26 cellular contexts compared by ENCODE assay signal in the genomic region with DNA sequence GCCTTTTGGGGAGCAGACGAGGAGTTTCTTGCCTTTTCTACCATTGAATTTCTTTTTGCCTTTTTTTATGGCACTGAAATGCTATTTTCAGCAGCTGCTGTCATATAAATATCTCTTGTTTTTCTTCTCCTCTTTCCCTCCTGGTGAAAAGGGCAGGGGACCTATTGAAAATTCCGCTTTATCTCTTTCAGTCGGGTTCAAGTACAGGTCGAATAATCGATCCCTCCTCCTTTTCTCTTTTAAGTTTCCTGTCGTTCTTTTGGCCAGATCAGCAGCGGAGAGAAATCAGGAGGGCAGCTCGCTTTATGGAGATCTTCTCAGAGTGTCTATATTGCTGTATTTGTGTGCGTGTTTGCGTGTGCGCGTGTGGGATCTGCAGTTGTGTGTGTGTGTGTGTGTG.
DNase-seq lines count a peak whose midpoint lies in the region; ATAC-seq, FAIRE-seq and TF ChIP-seq lines count a peak whose summit lies in the region.
"Had no signal": no experiment of that assay in that cellular context is flagged by ENCODE, and none has a peak within 500 bp of the region (broad histone marks: within the 10 kb centered on the region; RNA-seq: fewer than 3 reads in every experiment).

No MANE protein-coding gene starts in this region.

- no peaks in the 10 kb centered on the region for H3K4me1 ChIP-seq in HEK293 (ENCODE audit: control insufficient read depth, insufficient read depth, low read length)
- H3K4me1 ChIP-seq in K562 (replicated peaks in 1 of 2; ENCODE audit: control insufficient read depth in 2 of 2, insufficient read depth in 2 of 2, low read length in 2 of 2) = peaks cover 0 to 13% of the 10 kb centered on the region in 2 experiments; a peak in 3 of 5 replicates
- peaks cover 3 to 32% (median 24%) of the 10 kb centered on the region in 4 donors for H3K4me1 ChIP-seq in liver (ENCODE audit: control insufficient read depth in 4 of 4, insufficient read depth in 4 of 4, low read length in 3 of 4)

- H3K79me2 ChIP-seq in K562 (ENCODE audit: control insufficient read depth, insufficient read depth, low read length) = no peaks in the 10 kb centered on the region

- DNase-seq in K562 (ENCODE audit: extremely low read depth in 1 of 4, low spot score in 3 of 4) = no peak
- DNase-seq in progenitor cell of endocrine pancreas (ENCODE audit: low spot score, unreplicated experiment) = no peak
- DNase-seq in stimulated activated CD4-positive, alpha-beta T cell treated with anti-CD3 and anti-CD28 coated beads, Interleukin-15, amount 100 ng/mL, for 24 hours = no peak
- DNase-seq in activated T-cell treated with anti-CD3 and anti-CD28 coated beads, Interleukin-2, amount 50 U/mL, for 72 hours = no peak
- DNase-seq: CD4-positive, CD25-positive, alpha-beta regulatory T cell; DMS153; DND-41; GM23248; HCEC 1CT; KBM-7; MG63; NCI-H1417; NCI-H1694; NCI-H2029 treated with DMSO at 0.1 percent for 48 hours; NCI-H2227 treated with DMSO at 0.1 percent for 48 hours; NCI-H510A; NCI-H69; SK-N-SH; SW 1271 had no signal

- TF ChIP-seq EP300 in K562 (IDR thresholded peaks at IDR 0.05; ENCODE audit: low read length) = no peak

- H3K4me3 Mint-ChIP-seq in progenitor cell of endocrine pancreas (ENCODE audit: low read depth) = peak overlapping the region; percentile 62
- no peak overlapping the region for H3K4me3 Mint-ChIP-seq in activated T-cell treated with anti-CD3 and anti-CD28 coated beads, Interleukin-2, amount 50 U/mL, for 72 hours

- intact Hi-C loops in K562 (cut with micrococcal nuclease) = loop anchor here (10.0 kb wide), 1 partner anchor 169 kb away; no protein-coding TSS in a partner anchor

- TF ChIP-seq CTCF in HEK293 (tag by site-specific recombination; IDR thresholded peaks at IDR 0.05) (no peak), K562 (IDR thresholded peaks at IDR 0.05 in 2 of 3, conservative IDR thresholded peaks at IDR 0.05 in 1 of 3; ENCODE audit: insufficient read depth in 2 of 3, low read depth in 1 of 3, low read length in 3 of 3) (no peak), liver (IDR thresholded peaks at IDR 0.05; ENCODE audit: low read depth, low read length, missing input control) (no peak), progenitor cell of endocrine pancreas (IDR thresholded peaks at IDR 0.05; ENCODE audit: unreplicated experiment) (no peak)

- POLR2A ChIA-PET in HEK293 (lab: Yijun Ruan, JAX) = interaction anchor here (0.6 kb wide), 1 partner anchor 335 kb away, joined by 3 read pairs; no protein-coding TSS in a partner anchor
- POLR2A ChIA-PET in K562 (lab: Yijun Ruan, JAX) = interaction anchor here (0.6 to 1.2 kb wide), 3 partner anchors 46 to 587 kb away, joined by 3 to 5 read pairs (median 3); no protein-coding TSS in a partner anchor

- H3K36me3 Mint-ChIP-seq in progenitor cell of endocrine pancreas (ENCODE audit: insufficient read depth) = no peaks in the 10 kb centered on the region
- H3K36me3 Mint-ChIP-seq in activated T-cell treated with anti-CD3 and anti-CD28 coated beads, Interleukin-2, amount 50 U/mL, for 72 hours (ENCODE audit: insufficient read depth in 2 of 2) = no peaks in the 10 kb centered on the region
- H3K36me3 Mint-ChIP-seq: CD4-positive, CD25-positive, alpha-beta regulatory T cell had no signal

- no peaks in the 10 kb centered on the region for H3K9me3 Mint-ChIP-seq in progenitor cell of endocrine pancreas (ENCODE audit: low read depth)
- H3K9me3 Mint-ChIP-seq in activated T-cell treated with anti-CD3 and anti-CD28 coated beads, Interleukin-2, amount 50 U/mL, for 72 hours = no peaks in the 10 kb centered on the region
- H3K9me3 Mint-ChIP-seq: CD4-positive, CD25-positive, alpha-beta regulatory T cell had no signal

- ATAC-seq in K562 (no peak), HG03432 (IDR thresholded peaks at IDR 0.05; ENCODE audit: unreplicated experiment) (no peak), GM18511 (IDR thresholded peaks at IDR 0.05; ENCODE audit: unreplicated experiment) (no peak)
- ATAC-seq in activated T-cell treated with anti-CD3 and anti-CD28 coated beads, Interleukin-2, amount 50 U/mL, for 72 hours (replicated peaks in 1 of 2) = no peak

- no peak overlapping the region for H3K4me2 ChIP-seq in K562 (ENCODE audit: insufficient read depth, low read length)
- H3K4me2 ChIP-seq: BLaER1, SK-N-SH had no signal

- no peak for TF ChIP-seq POLR2A in K562 (conservative IDR thresholded peaks at IDR 0.05)

- in situ Hi-C loops in K562 (cut with MboI) = loop anchor here (10.0 kb wide), 1 partner anchor 269 kb away; no protein-coding TSS in a partner anchor

- H3K9ac ChIP-seq in K562 (ENCODE audit: insufficient read depth in 1 of 2, low read depth in 2 of 2, low read length in 2 of 2) (no peak overlapping the region), liver (ENCODE audit: low read depth in 1 of 2, low read length in 2 of 2) (no peak overlapping the region)
- H3K9ac ChIP-seq: BLaER1, GM23248, SK-N-SH had no signal

- no peak overlapping the region for H2AFZ ChIP-seq in K562 (ENCODE audit: low read depth, low read length)
- H2AFZ ChIP-seq: GM23248 had no signal

- peaks cover 48 to 77% of the 10 kb centered on the region in 2 experiments for H3K27me3 ChIP-seq in K562 (ENCODE audit: control insufficient read depth in 2 of 2, insufficient read depth in 2 of 2, low read length in 2 of 2)
- H3K27me3 ChIP-seq in liver (ENCODE audit: control insufficient read depth in 4 of 4, insufficient read depth in 4 of 4, low read length in 3 of 4) = no peaks in the 10 kb centered on the region
- H3K27me3 ChIP-seq: MG63 had no signal

- TF ChIP-seq RAD21 in K562 (CRISPR knock-in tag; conservative IDR thresholded peaks at IDR 0.05 in 1 of 2, IDR thresholded peaks at IDR 0.05 in 1 of 2) (no peak), liver (IDR thresholded peaks at IDR 0.05) (no peak)

- peaks cover 44% of the 10 kb centered on the region for H3K27me3 Mint-ChIP-seq in progenitor cell of endocrine pancreas
- peaks cover 74% of the 10 kb centered on the region for H3K27me3 Mint-ChIP-seq in activated T-cell treated with anti-CD3 and anti-CD28 coated beads, Interleukin-2, amount 50 U/mL, for 72 hours (ENCODE audit: low read depth)

- CTCF ChIA-PET in HEK293 (lab: Yijun Ruan, JAX) (interaction anchor here (0.6 to 1.2 kb wide), 5 partner anchors 18 to 354 kb away, joined by 3 to 4 read pairs (median 4); no protein-coding TSS in a partner anchor), K562 (lab: Yijun Ruan, JAX; ENCODE audit: low intra/inter-chr PET ratio) (no interaction called here)

- peaks cover 49% of the 10 kb centered on the region for H3K4me1 Mint-ChIP-seq in progenitor cell of endocrine pancreas (ENCODE audit: low read depth)
- H3K4me1 Mint-ChIP-seq in activated T-cell treated with anti-CD3 and anti-CD28 coated beads, Interleukin-2, amount 50 U/mL, for 72 hours (ENCODE audit: low read depth) = peaks cover 8% of the 10 kb centered on the region

- no peak overlapping the region for H3K27ac ChIP-seq in HEK293 (ENCODE audit: extremely low read depth, low read depth, low read length)
- no peak overlapping the region for H3K27ac ChIP-seq in K562 (ENCODE audit: extremely low read depth, low read depth, low read length)
- H3K27ac ChIP-seq in liver (ENCODE audit: low read depth in 1 of 2, low read length in 2 of 2) = no peak overlapping the region
- H3K27ac ChIP-seq: BLaER1, GM23248 had no signal

- H3K9me1 ChIP-seq in K562 (ENCODE audit: control insufficient read depth, insufficient read depth, low read length) = no peaks in the 10 kb centered on the region

- WGBS in K562 (ENCODE audit: insufficient coverage, low coverage, missing lambda C conversion rate) = 2% methylated on average over 12 of the region's 12 CpGs
- 20% methylated on average over 12 of the region's 12 CpGs for WGBS in liver

- H3K4me3 ChIP-seq in HEK293 (ENCODE audit: low read depth, low read length) (no peak overlapping the region), K562 (no peak overlapping the region), liver (ENCODE audit: low read depth in 1 of 3, low read length in 3 of 3) (no peak overlapping the region)
- H3K4me3 ChIP-seq: BLaER1, GM23248, MG63 had no signal

- no peaks in the 10 kb centered on the region for H3K9me3 ChIP-seq in HEK293 (ENCODE audit: control insufficient read depth, insufficient read depth, low read depth, low read length)
- H3K9me3 ChIP-seq in K562 (replicated peaks; ENCODE audit: control insufficient read depth, insufficient read depth, low read depth, low read length) = no peaks in the 10 kb centered on the region
- no peaks in the 10 kb centered on the region for H3K9me3 ChIP-seq in liver (ENCODE audit: control insufficient read depth in 4 of 4, low read length in 3 of 4)
- H3K9me3 ChIP-seq: BLaER1, MG63, SK-N-SH had no signal

- peak; percentile 54 for FAIRE-seq in K562 (lab: Jason Lieb, UNC)
- FAIRE-seq: GM18507, RCC 7860 had no signal

- peaks cover 19% of the 10 kb centered on the region; the same call in 1 of the 2 replicates for H4K20me1 ChIP-seq in K562 (replicated peaks; ENCODE audit: control insufficient read depth, insufficient read depth, low read length)

- H3K27ac Mint-ChIP-seq in progenitor cell of endocrine pancreas = peak overlapping the region; percentile 26
- no peak overlapping the region for H3K27ac Mint-ChIP-seq in activated T-cell treated with anti-CD3 and anti-CD28 coated beads, Interleukin-2, amount 50 U/mL, for 72 hours
- H3K27ac Mint-ChIP-seq: CD4-positive, CD25-positive, alpha-beta regulatory T cell had no signal

- no peaks in the 10 kb centered on the region for H3K36me3 ChIP-seq in HEK293 (ENCODE audit: control insufficient read depth in 2 of 2, insufficient read depth in 1 of 2, low read length in 2 of 2)
- H3K36me3 ChIP-seq in K562 (ENCODE audit: control insufficient read depth, insufficient read depth, low read length) = no peaks in the 10 kb centered on the region
- H3K36me3 ChIP-seq in liver (ENCODE audit: control insufficient read depth in 4 of 4, insufficient read depth in 3 of 4, low read depth in 1 of 4, low read length in 3 of 4) = no peaks in the 10 kb centered on the region
- H3K36me3 ChIP-seq: BLaER1, MG63 had no signal

- no TSS peak for BruUV-seq in K562 (replicated peaks; lab: Mats Ljungman, UMichigan)

TF ChIP-seq in K562, 482 proteins besides CTCF, POLR2A, EP300 and RAD21 (continues in another document):
- no peak for TF ChIP-seq ZNF717 (CRISPR knock-in tag; IDR thresholded peaks at IDR 0.05)

TF ChIP-seq in liver, 16 proteins besides CTCF, POLR2A, EP300 and RAD21 (continues in another document):
- TF ChIP-seq, protein P1, sequence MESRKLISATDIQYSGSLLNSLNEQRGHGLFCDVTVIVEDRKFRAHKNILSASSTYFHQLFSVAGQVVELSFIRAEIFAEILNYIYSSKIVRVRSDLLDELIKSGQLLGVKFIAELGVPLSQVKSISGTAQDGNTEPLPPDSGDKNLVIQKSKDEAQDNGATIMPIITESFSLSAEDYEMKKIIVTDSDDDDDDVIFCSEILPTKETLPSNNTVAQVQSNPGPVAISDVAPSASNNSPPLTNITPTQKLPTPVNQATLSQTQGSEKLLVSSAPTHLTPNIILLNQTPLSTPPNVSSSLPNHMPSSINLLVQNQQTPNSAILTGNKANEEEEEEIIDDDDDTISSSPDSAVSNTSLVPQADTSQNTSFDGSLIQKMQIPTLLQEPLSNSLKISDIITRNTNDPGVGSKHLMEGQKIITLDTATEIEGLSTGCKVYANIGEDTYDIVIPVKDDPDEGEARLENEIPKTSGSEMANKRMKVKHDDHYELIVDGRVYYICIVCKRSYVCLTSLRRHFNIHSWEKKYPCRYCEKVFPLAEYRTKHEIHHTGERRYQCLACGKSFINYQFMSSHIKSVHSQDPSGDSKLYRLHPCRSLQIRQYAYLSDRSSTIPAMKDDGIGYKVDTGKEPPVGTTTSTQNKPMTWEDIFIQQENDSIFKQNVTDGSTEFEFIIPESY (IDR thresholded peaks at IDR 0.05) = no peak
